In the genomic region with DNA sequence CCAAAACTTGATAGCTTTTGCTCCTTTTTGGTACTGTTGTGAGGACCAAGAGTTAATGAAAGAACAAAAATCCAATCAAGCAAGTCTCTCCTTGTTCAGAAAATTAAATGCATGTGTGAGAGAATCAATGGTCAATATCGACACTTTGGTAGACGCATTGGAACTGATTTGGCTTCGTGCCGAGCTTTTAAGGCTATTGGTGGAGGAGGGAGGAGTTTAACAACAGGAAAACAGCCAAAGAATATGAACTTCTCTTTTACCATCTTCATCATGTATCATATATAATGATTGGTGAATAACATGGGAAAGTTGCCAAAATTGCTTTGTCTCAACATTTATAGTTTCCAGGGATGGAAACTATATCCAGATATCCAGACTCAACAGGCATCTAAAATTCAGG, we compare ENCODE assay signal across 1 cellular context.
TF ChIP-seq lines count a peak whose summit lies in the region.

No MANE protein-coding gene starts in this region.

TF ChIP-seq in GM23338, 12 proteins besides CTCF, POLR2A, EP300 and RAD21 (continued from another document):
- TF ChIP-seq REST (IDR thresholded peaks at IDR 0.05; ENCODE audit: unreplicated experiment): no peak
- TF ChIP-seq EZH2phosphoT487 (IDR thresholded peaks at IDR 0.05; ENCODE audit: unreplicated experiment): no peak
- TF ChIP-seq EZH2 (IDR thresholded peaks at IDR 0.05; ENCODE audit: low read depth, unreplicated experiment): no peak
